8 cellular contexts compared by ENCODE assay signal in the genomic region with DNA sequence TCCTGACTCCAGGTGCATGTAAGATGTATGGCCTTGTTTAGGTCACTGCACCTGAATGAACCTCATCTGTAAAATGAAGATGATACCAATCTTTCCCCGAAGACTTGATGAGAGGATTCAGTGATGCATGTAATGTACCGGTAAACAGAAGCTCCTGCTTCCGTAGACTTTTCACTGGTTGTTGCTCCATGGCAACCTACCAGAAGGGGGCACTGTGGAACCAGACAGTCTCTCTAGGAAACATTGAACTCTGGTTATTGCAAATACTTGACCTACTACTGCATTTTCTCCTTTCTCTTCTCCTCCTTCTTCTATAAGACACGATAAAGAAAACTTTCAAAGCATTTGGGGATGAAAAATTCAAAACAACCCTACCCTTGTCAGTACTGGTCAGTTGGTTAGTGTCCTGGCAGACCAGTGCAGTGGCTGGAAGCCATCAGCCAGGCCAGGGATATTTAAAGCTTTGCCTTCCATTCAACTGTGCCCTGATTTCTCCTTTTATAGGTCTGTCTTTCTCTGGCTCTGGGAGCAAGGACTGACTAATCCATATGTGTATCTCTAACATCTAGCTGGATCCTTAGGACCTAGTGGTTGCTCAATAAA.
DNase-seq lines count a peak whose midpoint lies in the region; ATAC-seq and TF ChIP-seq lines count a peak whose summit lies in the region.

No MANE protein-coding gene starts in this region.

- H3K27ac ChIP-seq in mesenchymal stem cell (ENCODE audit: low read length, poor library complexity, severe bottlenecking), result no peak overlapping the region

- H3K36me3 ChIP-seq in GM06990 (ENCODE audit: control insufficient read depth, insufficient read depth, low read length) (no peaks in the 10 kb centered on the region), mesenchymal stem cell (ENCODE audit: control insufficient read depth in 1 of 2, insufficient read depth in 2 of 2, low read depth in 1 of 2, low read length in 2 of 2) (no peaks in the 10 kb centered on the region)

- H3K4ac ChIP-seq in mesenchymal stem cell (ENCODE audit: low read depth in 1 of 2, low read length in 2 of 2), result no peak overlapping the region

- peaks cover 9% of the 10 kb centered on the region for H3K27me3 Mint-ChIP-seq in brain

- H3K14ac ChIP-seq in mesenchymal stem cell (ENCODE audit: low read length in 2 of 2), result no peak overlapping the region

- in situ Hi-C loops in ACHN (cut with HindIII; ENCODE audit: low pct_ligation_motif_present, low pct_unique_long_range_greater_than_20kb, low sequenced_read_pairs), result loop anchor here (25.0 kb wide), 1 partner anchor 169 kb away; no protein-coding TSS in a partner anchor

- peak overlapping the region in 1 of 2 experiments; percentile 29 for H3K18ac ChIP-seq in mesenchymal stem cell (ENCODE audit: low read depth in 1 of 2, low read length in 2 of 2)

- 57% methylated on average over 4 of the region's 4 CpGs for WGBS in mesenchymal stem cell

- no peak overlapping the region for H2AK5ac ChIP-seq in mesenchymal stem cell (ENCODE audit: low read length, severe bottlenecking)

- H2AFZ ChIP-seq in mesenchymal stem cell (ENCODE audit: low read depth, low read length), result no peak overlapping the region

- H3K9me3 ChIP-seq in mesenchymal stem cell (ENCODE audit: control insufficient read depth, low read length), result peaks cover 3% of the 10 kb centered on the region

- H3K4me3 Mint-ChIP-seq in brain, result no peak overlapping the region

- no peaks in the 10 kb centered on the region for H3K4me1 ChIP-seq in mesenchymal stem cell (ENCODE audit: control insufficient read depth, insufficient read depth, low read depth, low read length)

- H3K79me1 ChIP-seq in mesenchymal stem cell (replicated peaks; ENCODE audit: low read length, poor library complexity, severe bottlenecking), result no peaks in the 10 kb centered on the region

- no peak overlapping the region for H3K23ac ChIP-seq in mesenchymal stem cell (ENCODE audit: low read length in 2 of 2)

- H3K27me3 ChIP-seq in GM06990 (replicated peaks; ENCODE audit: control insufficient read depth, insufficient read depth, low read length) (no peaks in the 10 kb centered on the region), mesenchymal stem cell (ENCODE audit: control insufficient read depth in 1 of 2, insufficient read depth in 1 of 2, low read length in 2 of 2) (peaks cover 0 to 9% of the 10 kb centered on the region in 2 experiments)

- H2BK120ac ChIP-seq in mesenchymal stem cell (ENCODE audit: low read depth, low read length), result no peak overlapping the region

- ATAC-seq in GM19351 (IDR thresholded peaks at IDR 0.05; ENCODE audit: unreplicated experiment), result no peak
- no peak for ATAC-seq in HG03378 (IDR thresholded peaks at IDR 0.05; ENCODE audit: unreplicated experiment)

- H4K91ac ChIP-seq in mesenchymal stem cell (ENCODE audit: low read length), result no peak overlapping the region

- no peak overlapping the region for H4K8ac ChIP-seq in mesenchymal stem cell (ENCODE audit: low read length)

- H3K4me1 Mint-ChIP-seq in brain, result peaks cover 4% of the 10 kb centered on the region

- no peak overlapping the region for H3K27ac Mint-ChIP-seq in brain

- peak overlapping the region; percentile 25 for H2BK5ac ChIP-seq in mesenchymal stem cell (ENCODE audit: low read depth, low read length, poor library complexity, severe bottlenecking)

- peak overlapping the region; percentile 82 for H2BK15ac ChIP-seq in mesenchymal stem cell (ENCODE audit: low read depth, poor library complexity, severe bottlenecking)

- TF ChIP-seq CTCF in GM06990 (IDR thresholded peaks at IDR 0.05; ENCODE audit: insufficient read depth, low read length, poor library complexity, severe bottlenecking) (peak; percentile 61), brain (conservative IDR thresholded peaks at IDR 0.05) (peak; percentile 49 to 66)

- no peak overlapping the region for H3K4me2 ChIP-seq in mesenchymal stem cell (ENCODE audit: low read length, poor library complexity, severe bottlenecking)

- H3K9me3 Mint-ChIP-seq in brain, result peaks cover 0 to 6% (median 3%) of the 10 kb centered on the region in 5 experiments

- no peak overlapping the region for H3K9ac ChIP-seq in mesenchymal stem cell (ENCODE audit: low read length)

- H3K4me3 ChIP-seq in GM06990 (replicated peaks; ENCODE audit: low read depth, low read length) (no peak overlapping the region), mesenchymal stem cell (ENCODE audit: insufficient read depth in 1 of 2, low read depth in 1 of 2, low read length in 2 of 2) (no peak overlapping the region)

- peak overlapping the region in 1 of 2 experiments; percentile 52 for H2BK12ac ChIP-seq in mesenchymal stem cell (ENCODE audit: low read length in 2 of 2)

- H3K36me3 Mint-ChIP-seq in brain, result no peaks in the 10 kb centered on the region

- DNase-seq in ACHN, result peak; percentile 69
- DNase-seq in GM06990 (ENCODE audit: extremely low read depth, insufficient read length), result no peak
- DNase-seq in NCI-H1694 (lab: John Stamatoyannopoulos, UW), result peak; percentile 45
- peak; percentile 49 for DNase-seq in mesenchymal stem cell
- DNase-seq in NOMO-1 (lab: John Stamatoyannopoulos, UW; ENCODE audit: unreplicated experiment in 2 of 2), result no peak

Comparison
In these comparisons a context has a peak if more than half of its experiments do, and no peak if none do; other contexts are left out.
1. DNase-seq: peak in ACHN (single experiment), NCI-H1694 (single experiment) and mesenchymal stem cell (single experiment); none in GM06990 (single experiment) and NOMO-1 (0 of 2).